ENCODE assay signal across 8 cellular contexts in the genomic region with DNA sequence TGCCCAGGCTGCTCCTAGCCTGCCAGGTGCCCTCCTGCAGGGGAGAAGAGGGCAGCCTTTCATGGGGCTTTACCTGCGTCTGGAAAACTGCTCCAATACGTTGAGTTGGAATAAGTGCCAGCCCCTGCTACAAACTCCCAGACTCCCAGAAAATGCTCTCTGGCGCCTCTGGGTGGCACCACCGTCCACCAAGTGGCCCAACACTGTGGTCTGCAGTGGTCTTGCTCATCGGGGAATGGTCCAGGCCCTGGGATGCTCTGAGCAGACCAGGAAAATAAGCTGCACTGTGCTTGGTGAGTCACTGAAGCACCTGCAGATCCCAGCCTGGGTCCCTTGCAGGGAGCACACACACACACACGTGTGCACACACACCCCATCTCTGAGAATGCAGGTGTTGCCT. TPM values are rescaled to one million over a fixed set of nuclear protein-coding genes. Genes with fewer than 3 reads are reported as not detected.
A peak's percentile ranks its signal among the peaks of the same experiment; 100 is the strongest.
DNase-seq lines count a peak whose midpoint lies in the region; TF ChIP-seq lines count a peak whose summit lies in the region.

No MANE protein-coding gene starts in this region.

- no peaks in the 10 kb centered on the region for H3K9me3 Mint-ChIP-seq in Caco-2 (ENCODE audit: unreplicated experiment)

- in situ Hi-C loops in transverse colon (cut with MboI; ENCODE audit: low pct_ligation_motif_present in 1 of 4, low pct_unique_long_range_greater_than_20kb in 1 of 4, low sequenced_read_pairs in 3 of 4): no loop called here

- intact Hi-C loops in Caco-2 (cut with micrococcal nuclease; ENCODE audit: unreplicated experiment) (loop anchor here (1.0 kb wide), 1 partner anchor 30 kb away; no protein-coding TSS in a partner anchor), transverse colon (cut with DNase I; ENCODE audit: low total_unique reads) (no loop called here)

- no peak overlapping the region for H3K4me3 Mint-ChIP-seq in Caco-2 (ENCODE audit: unreplicated experiment)

- no peak for TF ChIP-seq EP300 in transverse colon (IDR thresholded peaks at IDR 0.05; ENCODE audit: low read depth)

- no peaks in the 10 kb centered on the region for H3K27me3 Mint-ChIP-seq in Caco-2 (ENCODE audit: insufficient read depth, unreplicated experiment)

- POLR2A ChIA-PET in Caco-2 (lab: Charles Lee): no interaction called here

- no peak overlapping the region for H3K4me3 ChIP-seq in Caco-2 (ENCODE audit: low read depth, low read length)
- no peak overlapping the region for H3K4me3 ChIP-seq in right atrium auricular region
- no peak overlapping the region for H3K4me3 ChIP-seq in transverse colon

- H3K27ac Mint-ChIP-seq in Caco-2 (ENCODE audit: unreplicated experiment): no peak overlapping the region

- TF ChIP-seq CTCF in Caco-2 (IDR thresholded peaks at IDR 0.05; ENCODE audit: insufficient read depth in 1 of 2, low read depth in 1 of 2, low read length in 1 of 2, severe bottlenecking in 1 of 2, unreplicated experiment in 1 of 2) (peak; percentile 59 to 65), right atrium auricular region (IDR thresholded peaks at IDR 0.05) (peak; percentile 33 to 63), transverse colon (IDR thresholded peaks at IDR 0.05) (peak; percentile 19 to 33 (median 30))

- DNase-seq in Caco-2 (peak in 1 of 2 experiments; percentile 52), HuH-7 (ENCODE audit: low spot score) (peak; percentile 73), SW480 (ENCODE audit: low spot score) (peak; percentile 33), right atrium auricular region (ENCODE audit: low spot score) (no peak), transverse colon (no peak), middle frontal gyrus (ENCODE audit: extremely low spot score, low spot score) (no peak), NCI-H2029 treated with DMSO at 0.1 percent for 48 hours (lab: John Stamatoyannopoulos, UW) (no peak), germinal center (ENCODE audit: low spot score) (no peak)

- H3K9me3 ChIP-seq in Caco-2 (no peaks in the 10 kb centered on the region), right atrium auricular region (no peaks in the 10 kb centered on the region), transverse colon (no peaks in the 10 kb centered on the region)

- no peak for TF ChIP-seq POLR2A in transverse colon (IDR thresholded peaks at IDR 0.05)

- no peak overlapping the region for H3K27ac ChIP-seq in right atrium auricular region
- no peak overlapping the region for H3K27ac ChIP-seq in transverse colon

- BruUV-seq in Caco-2 (replicated peaks; lab: Mats Ljungman, UMichigan): no TSS peak

- CTCF ChIA-PET in Caco-2 (lab: Charles Lee): interaction anchor here (0.7 to 1.7 kb wide), 4 partner anchors 10 to 68 kb away, joined by 4 to 9 read pairs (median 6); no protein-coding TSS in a partner anchor

- no peaks in the 10 kb centered on the region for H3K27me3 ChIP-seq in Caco-2 (replicated peaks; ENCODE audit: control insufficient read depth, insufficient read depth, low read length)
- H3K27me3 ChIP-seq in right atrium auricular region: no peaks in the 10 kb centered on the region
- no peaks in the 10 kb centered on the region for H3K27me3 ChIP-seq in transverse colon

- H3K4me1 ChIP-seq in Caco-2 (no peaks in the 10 kb centered on the region), right atrium auricular region (peaks cover 0 to 46% of the 10 kb centered on the region in 2 donors), transverse colon (peaks cover 11 to 32% (median 19%) of the 10 kb centered on the region in 4 donors)

- H3K4me1 Mint-ChIP-seq in Caco-2 (ENCODE audit: low read depth, unreplicated experiment): no peaks in the 10 kb centered on the region

- peaks cover 26% of the 10 kb centered on the region for H3K36me3 Mint-ChIP-seq in Caco-2 (ENCODE audit: insufficient read depth, unreplicated experiment)

- H3K36me3 ChIP-seq in Caco-2 (ENCODE audit: control insufficient read depth, insufficient read depth, low read length): peaks cover 1% of the 10 kb centered on the region; the same call in 1 of the 2 replicates
- H3K36me3 ChIP-seq in right atrium auricular region: peaks cover 12% of the 10 kb centered on the region
- no peaks in the 10 kb centered on the region for H3K36me3 ChIP-seq in transverse colon

- 55% methylated on average over 6 of the region's 6 CpGs; no CpG with 5 or more reads in 1 of the 2 donors for WGBS in transverse colon (ENCODE audit: low coverage in 1 of 2), 2 donors

RNA-seq across cellular contexts. Expression of a gene that starts 20.8 kb away (rescaled TPM):
- total RNA-seq in Caco-2 (2022) (45.0 and 51.7 TPM in 2 replicates), right atrium auricular region (10 to 100 TPM; 29.6 to 42.9 TPM), transverse colon (10 to 100 TPM in 3 of 4 donors, 1 to 10 TPM in 1; 8.8 to 29.5 (median 19.0) TPM)

RNA-seq across cellular contexts. Expression of a gene that starts 38.3 kb away (rescaled TPM):
- total RNA-seq in Caco-2 (2022): 0.11 and 0.19 TPM in 2 replicates
- under 1 TPM in 1 of 2 donors, not detected in 1; 0.24 TPM for total RNA-seq in right atrium auricular region
- not detected for total RNA-seq in transverse colon

RNA-seq across cellular contexts. Expression of a gene that starts 41.6 kb away (rescaled TPM):
- total RNA-seq in Caco-2 (2022) (35.7 and 36.7 TPM in 2 replicates), right atrium auricular region (100 to 1,000 TPM in 1 of 2 donors, 10 to 100 TPM in 1; 98.7 to 101 TPM), transverse colon (100 to 1,000 TPM in 1 of 4 donors, 10 to 100 TPM in 3; 46.4 to 495 (median 55.7) TPM)

RNA-seq across cellular contexts. Expression of a gene that starts 43.4 kb away (rescaled TPM):
- 68.3 and 71.1 TPM in 2 replicates for total RNA-seq in Caco-2 (2022)
- total RNA-seq in right atrium auricular region: 10 to 100 TPM; 18.7 to 36.3 TPM
- total RNA-seq in transverse colon: 10 to 100 TPM; 46.0 to 75.9 (median 66.6) TPM

Comparison
In these comparisons a context has a peak if more than half of its experiments do, and no peak if none do; other contexts are left out.
1. DNase-seq: peak in HuH-7 (single experiment) and SW480 (single experiment); none in right atrium auricular region (single experiment), transverse colon (single experiment), middle frontal gyrus (single experiment), NCI-H2029 treated with DMSO at 0.1 percent for 48 hours (single experiment) and germinal center (single experiment).
2. Peak in every context shown above with its lines, with median percentiles within 50 percentile points of each other: CTCF ChIP-seq.